Comparison of ENCODE assay signal across 25 cellular contexts in genomic region chr3:44926172-44926571, GRCh38. TPM values are rescaled to one million over a fixed set of nuclear protein-coding genes. Genes with fewer than 3 reads are reported as not detected.
DNase-seq lines count a peak whose midpoint lies in the region; TF ChIP-seq lines count a peak whose summit lies in the region.
"Had no signal": no experiment of that assay in that cellular context is flagged by ENCODE, and none has a peak within 500 bp of the region (broad histone marks: within the 10 kb centered on the region; RNA-seq: fewer than 3 reads in every experiment).

No MANE protein-coding gene starts in this region.

- H3K27ac ChIP-seq in PC-9, result no peak overlapping the region
- no peak overlapping the region for H3K27ac ChIP-seq in sigmoid colon
- H3K27ac ChIP-seq: esophagus squamous epithelium, skin epidermis, stomach, upper lobe of left lung had no signal

- no peaks in the 10 kb centered on the region for H3F3A ChIP-seq in PC-9 (ENCODE audit: insufficient read depth, low read depth)

- H2AFZ ChIP-seq in PC-9, result no peak overlapping the region

- H3K4me1 ChIP-seq in PC-9 (replicated peaks; ENCODE audit: insufficient read depth) (no peaks in the 10 kb centered on the region), sigmoid colon (peaks cover 0 to 6% (median 0%) of the 10 kb centered on the region in 4 donors)
- H3K4me1 ChIP-seq: esophagus squamous epithelium, HAP-1, stomach had no signal

- no peak overlapping the region for H3K4me2 ChIP-seq in PC-9

- no peaks in the 10 kb centered on the region for H3K79me2 ChIP-seq in PC-9 (ENCODE audit: low read depth)

- H3K9me2 ChIP-seq in PC-9 (ENCODE audit: insufficient read depth), result no peaks in the 10 kb centered on the region

- TF ChIP-seq POLR2A in sigmoid colon (IDR thresholded peaks at IDR 0.05), result no peak

- H3K9me3 ChIP-seq in PC-9 (ENCODE audit: insufficient read depth, low read depth) (no peaks in the 10 kb centered on the region), sigmoid colon (no peaks in the 10 kb centered on the region)
- H3K9me3 ChIP-seq: esophagus squamous epithelium, HAP-1, stomach, upper lobe of left lung had no signal

- CTCF ChIA-PET in PC-9 (lab: Charles Lee), result no interaction called here

- DNase-seq in activated effector memory CD4-positive, alpha-beta T cell treated with anti-CD3 and anti-CD28 coated beads, Interleukin-2, amount 50 U/mL, for 16 hours, result peak; percentile 47
- DNase-seq in activated effector memory CD4-positive, alpha-beta T cell treated with Interleukin-2 at 50 U/mL for 16 hours, result no peak
- no peak for DNase-seq in PC-9
- peak; percentile 39 for DNase-seq in sigmoid colon
- no peak for DNase-seq in stimulated activated CD4-positive, alpha-beta T cell treated with anti-CD3 and anti-CD28 coated beads, Interleukin-1b, Interleukin-23, amount 100 ng/mL, for 48 hours
- no peak for DNase-seq in activated CD4-positive, alpha-beta T cell treated with anti-CD3 and anti-CD28 coated beads, Interleukin-2, amount 50 U/mL, for 1 hour
- DNase-seq: activated CD4-positive, alpha-beta memory T cell treated with anti-CD3 and anti-CD28 coated beads for 36 hours; activated T-cell treated with anti-CD3 and anti-CD28 coated beads for 4 hours; cerebellar nuclear complex; esophagus squamous epithelium; GDM1; NCI-H1417; NCI-H2171 treated with DMSO at 0.1 percent for 48 hours; NCI-H69; posterior cingulate gyrus; SHP77 treated with DMSO at 0.1 percent for 48 hours; stimulated activated CD4-positive, alpha-beta T cell treated with anti-CD3 and anti-CD28 coated beads, Interleukin-4, amount 100 ng/mL, for 24 hours; stomach; upper lobe of left lung had no signal

- POLR2A ChIA-PET in PC-9 (lab: Charles Lee; ENCODE audit: unreplicated experiment), result no interaction called here

- TF ChIP-seq CTCF in PC-9 (conservative IDR thresholded peaks at IDR 0.05), result no peak
- no peak for TF ChIP-seq CTCF in sigmoid colon (IDR thresholded peaks at IDR 0.05)

- 96% methylated on average over 10 of the region's 10 CpGs for WGBS in sigmoid colon, 2 donors

- no peak for TF ChIP-seq EP300 in sigmoid colon (IDR thresholded peaks at IDR 0.05)

- H3K36me3 ChIP-seq in PC-9 (ENCODE audit: low read depth), result no peaks in the 10 kb centered on the region
- H3K36me3 ChIP-seq in sigmoid colon, result peaks cover 0 to 65% (median 26%) of the 10 kb centered on the region in 4 donors

- no peaks in the 10 kb centered on the region for H4K20me1 ChIP-seq in PC-9 (ENCODE audit: insufficient read depth)

- no peak overlapping the region for H3K4me3 ChIP-seq in PC-9
- no peak overlapping the region for H3K4me3 ChIP-seq in sigmoid colon
- H3K4me3 ChIP-seq: esophagus squamous epithelium, HAP-1, skin epidermis, stomach, upper lobe of left lung had no signal

- TSS peak; percentile 5 for BruUV-seq in PC-9 (replicated peaks; lab: Mats Ljungman, UMichigan)

- H3K27me3 ChIP-seq in PC-9 (ENCODE audit: insufficient read depth, low read depth) (no peaks in the 10 kb centered on the region), sigmoid colon (no peaks in the 10 kb centered on the region)
- H3K27me3 ChIP-seq: esophagus squamous epithelium, stomach, upper lobe of left lung had no signal

- intact Hi-C loops in PC-9 (cut with micrococcal nuclease; ENCODE audit: unreplicated experiment) (no loop called here), sigmoid colon (cut with DNase I) (no loop called here)

RNA-seq across cellular contexts. Expression of gene ZDHHC3, which starts 49.8 kb away (rescaled TPM):
- total RNA-seq in PC-9 (2021), result 107 and 118 TPM in 2 replicates
- total RNA-seq in sigmoid colon, result 10 to 100 TPM; 43.2 to 62.9 (median 46.3) TPM
- polyA plus RNA-seq in sigmoid colon, result 10 to 100 TPM; 77.2 to 82.8 (median 78.1) TPM

RNA-seq across cellular contexts. Expression of gene EXOSC7, which starts 49.9 kb away (rescaled TPM):
- 56.2 and 58.0 TPM in 2 replicates for total RNA-seq in PC-9 (2021)
- total RNA-seq in sigmoid colon, result 10 to 100 TPM; 26.9 to 44.3 (median 34.9) TPM
- 10 to 100 TPM; 16.2 to 40.3 (median 17.3) TPM for polyA plus RNA-seq in sigmoid colon

RNA-seq across cellular contexts. Expression of gene TGM4, which starts 51.8 kb away (rescaled TPM):
- total RNA-seq in PC-9 (2021), result 0.61 and 0.63 TPM in 2 replicates
- not detected for total RNA-seq in sigmoid colon
- not detected for polyA plus RNA-seq in sigmoid colon
- total RNA-seq: activated CD4-positive, alpha-beta memory T cell treated with anti-CD3 and anti-CD28 coated beads for 36 hours; esophagus squamous epithelium; HT1080; natural killer cell treated with Interleukin-12 subunit alpha and Interleukin-12 subunit beta and Interleukin-15 and Interleukin-18, amount 100 ng/mL, for 72 hours; stomach; T-helper 1 cell treated with Interleukin-12 subunit alpha and Interleukin-12 subunit beta and Interleukin-4 antibody, amounts not matched to agents 30 ng/mL and 1 ng/mL, for 36 hours; upper lobe of left lung had no signal
- polyA plus RNA-seq: BJ, stomach had no signal

Comparison
In these comparisons a context has a peak if more than half of its experiments do, and no peak if none do; other contexts are left out.
1. DNase-seq: peak in activated effector memory CD4-positive, alpha-beta T cell treated with anti-CD3 and anti-CD28 coated beads, Interleukin-2, amount 50 U/mL, for 16 hours (single experiment) and sigmoid colon (single experiment); none in activated effector memory CD4-positive, alpha-beta T cell treated with Interleukin-2 at 50 U/mL for 16 hours (single experiment), PC-9 (0 of 2), stimulated activated CD4-positive, alpha-beta T cell treated with anti-CD3 and anti-CD28 coated beads, Interleukin-1b, Interleukin-23, amount 100 ng/mL, for 48 hours (single experiment) and activated CD4-positive, alpha-beta T cell treated with anti-CD3 and anti-CD28 coated beads, Interleukin-2, amount 50 U/mL, for 1 hour (single experiment).